15 cellular contexts compared by ENCODE assay signal in genomic region chr16:23013484-23013883, GRCh38.
DNase-seq lines count a peak whose midpoint lies in the region; ATAC-seq and TF ChIP-seq lines count a peak whose summit lies in the region.
"Had no signal": no experiment of that assay in that cellular context is flagged by ENCODE, and none has a peak within 500 bp of the region (broad histone marks: within the 10 kb centered on the region; RNA-seq: fewer than 3 reads in every experiment).

No MANE protein-coding gene starts in this region.

- H3K4me3 ChIP-seq in KMS-11 (IDR thresholded peaks at IDR 0.05; ENCODE audit: insufficient read depth, low read depth, low read length), result no peak overlapping the region
- no peak overlapping the region for H3K4me3 ChIP-seq in adipocyte (ENCODE audit: low read length)
- no peak overlapping the region for H3K4me3 ChIP-seq in esophagus squamous epithelium

- H3K79me2 ChIP-seq in KMS-11 (ENCODE audit: insufficient read depth, low read depth), result no peaks in the 10 kb centered on the region

- H4K20me1 ChIP-seq in KMS-11 (ENCODE audit: insufficient read depth), result no peaks in the 10 kb centered on the region

- no peak for TF ChIP-seq POLR2A in esophagus squamous epithelium (IDR thresholded peaks at IDR 0.05)

- no peaks in the 10 kb centered on the region for H3K9me3 ChIP-seq in adipocyte (ENCODE audit: control insufficient read depth, low read length)
- no peaks in the 10 kb centered on the region for H3K9me3 ChIP-seq in esophagus squamous epithelium

- 50 to 60% methylated on average over 1 of the region's 1 CpG for WGBS in esophagus squamous epithelium, 2 donors

- H3K4me1 ChIP-seq in KMS-11 (ENCODE audit: low read depth, poor library complexity, severe bottlenecking) (no peaks in the 10 kb centered on the region), adipocyte (ENCODE audit: control insufficient read depth, insufficient read depth, low read length) (no peaks in the 10 kb centered on the region), esophagus squamous epithelium (no peaks in the 10 kb centered on the region)

- ATAC-seq in HG02642 (IDR thresholded peaks at IDR 0.05; ENCODE audit: poor library complexity, unreplicated experiment), result no peak

- no peaks in the 10 kb centered on the region for H3K27me3 ChIP-seq in KMS-11 (ENCODE audit: insufficient read depth, low read depth)
- peaks cover 10% of the 10 kb centered on the region for H3K27me3 ChIP-seq in adipocyte (replicated peaks; ENCODE audit: control insufficient read depth, insufficient read depth, low read length)
- peaks cover 0 to 12% (median 0%) of the 10 kb centered on the region in 4 donors for H3K27me3 ChIP-seq in esophagus squamous epithelium

- no peaks in the 10 kb centered on the region for H3K36me3 ChIP-seq in KMS-11 (ENCODE audit: insufficient read depth)
- no peaks in the 10 kb centered on the region for H3K36me3 ChIP-seq in adipocyte (ENCODE audit: control insufficient read depth, insufficient read depth, low read length, severe bottlenecking)
- H3K36me3 ChIP-seq in esophagus squamous epithelium, result no peaks in the 10 kb centered on the region

- H3K27ac ChIP-seq in KMS-11 (no peak overlapping the region), esophagus squamous epithelium (no peak overlapping the region)
- H3K27ac ChIP-seq: epithelial cell of prostate had no signal

- peak; percentile 37 for TF ChIP-seq CTCF in KMS-11 (conservative IDR thresholded peaks at IDR 0.05; ENCODE audit: low read depth, low read length)
- TF ChIP-seq CTCF in esophagus squamous epithelium (IDR thresholded peaks at IDR 0.05), result no peak

- H3K9ac ChIP-seq in KMS-11 (no peak overlapping the region), adipocyte (ENCODE audit: low read length) (no peak overlapping the region)

- DNase-seq in G401 (ENCODE audit: low spot score) (peak; percentile 9), adipocyte (ENCODE audit: low read depth) (peak; percentile 8), medulla oblongata (ENCODE audit: extremely low spot score) (peak; percentile 3), NCI-H187 (lab: John Stamatoyannopoulos, UW) (no peak), esophagus squamous epithelium (lab: John Stamatoyannopoulos, UW) (no peak)
- no peak for DNase-seq in activated CD4-positive, alpha-beta T cell treated with anti-CD3 and anti-CD28 coated beads for 1 hour
- DNase-seq: activated CD8-positive, alpha-beta memory T cell treated with anti-CD3 and anti-CD28 coated beads, Interleukin-2, amount 50 U/mL, for 4 hours; aorta; NCI-H1092 treated with DMSO at 0.1 percent for 48 hours; NCI-H774; nephron progenitor cell; stimulated activated CD4-positive, alpha-beta T cell treated with anti-CD3 and anti-CD28 coated beads, Interleukin-15, amount 100 ng/mL, for 24 hours had no signal

- no peak overlapping the region for H3K4me2 ChIP-seq in KMS-11

- in situ Hi-C loops in G401 (cut with HindIII; ENCODE audit: low sequenced_read_pairs), result no loop called here

- intact Hi-C loops in esophagus squamous epithelium (cut with DNase I), result no loop called here

- no peak overlapping the region for H2AFZ ChIP-seq in KMS-11 (ENCODE audit: low read depth)

Comparison
In these comparisons a context has a peak if more than half of its experiments do, and no peak if none do; other contexts are left out.
1. DNase-seq: peak in G401 (single experiment), adipocyte (single experiment) and medulla oblongata (single experiment); none in NCI-H187 (0 of 2), esophagus squamous epithelium (single experiment) and activated CD4-positive, alpha-beta T cell treated with anti-CD3 and anti-CD28 coated beads for 1 hour (single experiment).